2 cellular contexts compared by ENCODE assay signal in genomic region chr11:44550123-44550522, GRCh38.
A peak's percentile ranks its signal among the peaks of the same experiment; 100 is the strongest.
TF ChIP-seq lines count a peak whose summit lies in the region.

No MANE protein-coding gene starts in this region.

TF ChIP-seq in K562, 482 proteins besides CTCF, POLR2A, EP300 and RAD21 (continued from another document and continues in another):
- TF ChIP-seq PBX2 (CRISPR knock-in tag; IDR thresholded peaks at IDR 0.05; ENCODE audit: low read depth) (no peak), PBX2 (tag; conservative IDR thresholded peaks at IDR 0.05; ENCODE audit: low read depth) (peak; percentile 30; the same call in 1 of the 2 replicates), GTF2B (IDR thresholded peaks at IDR 0.05; ENCODE audit: extremely low read depth, insufficient read length) (no peak), TCF3 (CRISPR knock-in tag; IDR thresholded peaks at IDR 0.05) (0 out of 2 replicates have a peak, but pooled peaks have one; percentile 13), SMARCE1 (IDR thresholded peaks at IDR 0.05) (0 out of 2 replicates have a peak, but pooled peaks have one; percentile 14), ZBTB2 (IDR thresholded peaks at IDR 0.05) (peak; percentile 53; the same call in 1 of the 2 replicates), CBFA2T3 (IDR thresholded peaks at IDR 0.05) (peak; percentile 67), RAD51 (IDR thresholded peaks at IDR 0.05; ENCODE audit: borderline replicate concordance, low read depth) (no peak), NR4A1 (CRISPR knock-in tag; IDR thresholded peaks at IDR 0.05) (no peak), NR4A1 (tag; IDR thresholded peaks at IDR 0.05) (peak; percentile 11; the same call in 1 of the 2 replicates), CBFA2T2 (conservative IDR thresholded peaks at IDR 0.05) (peak; percentile 55), GABPB1 (CRISPR knock-in tag; IDR thresholded peaks at IDR 0.05) (no peak), ARID1B (IDR thresholded peaks at IDR 0.05) (peak; percentile 65), FOSL1 (tag; conservative IDR thresholded peaks at IDR 0.05) (peak; percentile 69), ZNF589 (CRISPR knock-in tag; IDR thresholded peaks at IDR 0.05; ENCODE audit: low read depth) (no peak), HMG20A (CRISPR knock-in tag; conservative IDR thresholded peaks at IDR 0.05) (no peak), DNMT1 (IDR thresholded peaks at IDR 0.05) (no peak), TCFL5 (CRISPR knock-in tag; conservative IDR thresholded peaks at IDR 0.05) (no peak), PKNOX1 (IDR thresholded peaks at IDR 0.05) (peak; percentile 35; the same call in 1 of the 2 replicates), ARID3A (IDR thresholded peaks at IDR 0.05; ENCODE audit: borderline replicate concordance, low read depth, low read length) (0 out of 2 replicates have a peak, but pooled peaks have one; percentile 25), DPF2 (IDR thresholded peaks at IDR 0.05) (peak; percentile 59; the same call in 1 of the 2 replicates)

TF ChIP-seq in WTC11, 78 proteins besides CTCF, POLR2A, EP300 and RAD21 (continued from another document):
- TF ChIP-seq ZNF532 (CRISPR knock-in tag; IDR thresholded peaks at IDR 0.05; ENCODE audit: borderline replicate concordance) = no peak
- TF ChIP-seq ZNF263 (CRISPR knock-in tag; IDR thresholded peaks at IDR 0.05; ENCODE audit: low read depth) = no peak
- no peak for TF ChIP-seq PRRX2 (CRISPR knock-in tag; IDR thresholded peaks at IDR 0.05)
- TF ChIP-seq ARID4B (CRISPR knock-in tag; IDR thresholded peaks at IDR 0.05; ENCODE audit: borderline replicate concordance) = no peak
- TF ChIP-seq SMAD4 (CRISPR knock-in tag; IDR thresholded peaks at IDR 0.05) = no peak
- no peak for TF ChIP-seq ZNF138 (CRISPR knock-in tag; conservative IDR thresholded peaks at IDR 0.05)
- TF ChIP-seq HMGA2 (CRISPR knock-in tag; IDR thresholded peaks at IDR 0.05) = no peak
- TF ChIP-seq E2F4 (CRISPR knock-in tag; IDR thresholded peaks at IDR 0.05; ENCODE audit: borderline replicate concordance, low read depth) = no peak
- no peak for TF ChIP-seq ERG (CRISPR knock-in tag; IDR thresholded peaks at IDR 0.05)
- TF ChIP-seq NFE2L1 (CRISPR knock-in tag; IDR thresholded peaks at IDR 0.05) = no peak
- TF ChIP-seq ZNF219 (CRISPR knock-in tag; IDR thresholded peaks at IDR 0.05; ENCODE audit: borderline replicate concordance) = no peak
- no peak for TF ChIP-seq IRF1 (CRISPR knock-in tag; IDR thresholded peaks at IDR 0.05)
- no peak for TF ChIP-seq CBFB (CRISPR knock-in tag; IDR thresholded peaks at IDR 0.05; ENCODE audit: low read depth)
TF ChIP-seq in WTC11: peak in this region for 0.
